9 cellular contexts compared by ENCODE assay signal in the genomic region with DNA sequence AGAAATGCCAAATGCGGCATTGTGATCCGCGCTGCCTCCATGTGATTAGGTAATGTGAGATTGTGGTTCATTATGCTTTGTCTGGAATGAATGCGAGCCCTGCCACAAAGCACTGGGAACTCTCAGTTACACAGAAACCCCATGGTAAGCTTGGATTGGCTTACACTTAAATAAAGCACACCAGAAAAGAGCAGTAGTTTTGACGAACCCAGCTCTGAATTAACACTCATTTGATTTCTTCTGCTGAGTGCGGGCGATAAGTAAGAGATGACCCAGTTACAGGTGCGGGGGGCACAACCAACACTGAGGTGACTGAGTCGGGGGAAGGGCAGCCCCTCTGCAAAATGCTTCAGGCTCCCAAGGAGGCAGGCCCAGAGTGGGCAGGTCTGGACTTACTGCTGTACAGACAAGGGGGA. TPM values are rescaled to one million over a fixed set of nuclear protein-coding genes. Genes with fewer than 3 reads are reported as not detected.
A peak's percentile ranks its signal among the peaks of the same experiment; 100 is the strongest.
DNase-seq lines count a peak whose midpoint lies in the region; ATAC-seq and TF ChIP-seq lines count a peak whose summit lies in the region.
"Not testable (repeated sequence)": the region's sequence is repeated elsewhere in the genome, so short reads cannot be mapped to it uniquely, and the experiment has no call there.
"Had no signal": no experiment of that assay in that cellular context is flagged by ENCODE, and none has a peak within 500 bp of the region (broad histone marks: within the 10 kb centered on the region; RNA-seq: fewer than 3 reads in every experiment).

No MANE protein-coding gene starts in this region.

- H3K27me3 ChIP-seq in dorsolateral prefrontal cortex; lung (ENCODE audit: control insufficient read depth, insufficient read depth); psoas muscle (ENCODE audit: insufficient read depth in 3 of 3, low read length in 2 of 3): not testable (repeated sequence)

- H3K27ac ChIP-seq in dorsolateral prefrontal cortex: peak overlapping the region in 14 of 59 donors; percentile 2 to 74 (median 50)
- H3K27ac ChIP-seq in lung (ENCODE audit: low read depth in 1 of 2, low read length in 1 of 2); psoas muscle: not testable (repeated sequence)

- not testable (repeated sequence) for H3K4me3 Mint-ChIP-seq in WTC11, type B pancreatic cell

- not testable (repeated sequence) for H3K27ac Mint-ChIP-seq in WTC11, type B pancreatic cell

- H3K4me3 ChIP-seq in dorsolateral prefrontal cortex: peak overlapping the region in 31 of 59 donors; percentile 2 to 56 (median 29)
- H3K4me3 ChIP-seq in lung, psoas muscle: not testable (repeated sequence)

- not testable (repeated sequence) for H3K4me1 ChIP-seq in lung (ENCODE audit: control insufficient read depth in 2 of 2, insufficient read depth in 2 of 2, low read length in 2 of 2); psoas muscle

- CTCF ChIA-PET in WTC11 (lab: Charles Lee): not testable (repeated sequence)

- H3K9me3 Mint-ChIP-seq in WTC11, type B pancreatic cell: not testable (repeated sequence)

- TF ChIP-seq CTCF in WTC11 (IDR thresholded peaks at IDR 0.05); dorsolateral prefrontal cortex (IDR thresholded peaks at IDR 0.05 in 54 of 56, conservative IDR thresholded peaks at IDR 0.05 in 2 of 56; ENCODE audit: low read depth in 1 of 56, partially characterized antibody in 56 of 56); lung (IDR thresholded peaks at IDR 0.05; ENCODE audit: control extremely low read depth, extremely low read depth); psoas muscle (IDR thresholded peaks at IDR 0.05); type B pancreatic cell (conservative IDR thresholded peaks at IDR 0.05): not testable (repeated sequence)

- peaks cover 15% of the 10 kb centered on the region for H3K4me1 Mint-ChIP-seq in WTC11
- H3K4me1 Mint-ChIP-seq in type B pancreatic cell (ENCODE audit: unreplicated experiment): not testable (repeated sequence)

- H3K36me3 Mint-ChIP-seq in WTC11, type B pancreatic cell: not testable (repeated sequence)

- intact Hi-C loops in dorsolateral prefrontal cortex (cut with DNase I); Right ventricle myocardium inferior (cut with DNase I); psoas muscle (cut with DNase I): not testable (repeated sequence)

- POLR2A ChIA-PET in WTC11 (lab: Charles Lee): not testable (repeated sequence)

- not testable (repeated sequence) for H3K9me3 ChIP-seq in lung (ENCODE audit: control insufficient read depth in 2 of 2, insufficient read depth in 1 of 2, low read length in 1 of 2); psoas muscle

- DNase-seq in EH (ENCODE audit: low read depth) (peak; percentile 39), NCI-H2107 (lab: John Stamatoyannopoulos, UW) (peak; percentile 63), WTC11 (ENCODE audit: low spot score) (peak; percentile 53), lung (ENCODE audit: low spot score) (peak; percentile 30), type B pancreatic cell (ENCODE audit: extremely low spot score, unreplicated experiment) (peak; percentile 70)
- DNase-seq in dorsolateral prefrontal cortex; Right ventricle myocardium inferior (ENCODE audit: missing footprints); psoas muscle: not testable (repeated sequence)

- not testable (repeated sequence) for H3K27me3 Mint-ChIP-seq in WTC11 (ENCODE audit: low read depth); type B pancreatic cell

- ATAC-seq in WTC11 (peak; percentile 71), Right ventricle myocardium inferior (peak; percentile 50), psoas muscle (peak; percentile 67 to 74 (median 69))
- not testable (repeated sequence) for ATAC-seq in lung (ENCODE audit: insufficient read depth, low FRiP score)

- 77 to 89% methylated on average over 9 of the region's 9 CpGs for WGBS in lung, 2 donors
- 67 to 84% (median 75%) methylated on average over 9 of the region's 9 CpGs for WGBS in psoas muscle, 3 donors

- not testable (repeated sequence) for H3K36me3 ChIP-seq in lung (ENCODE audit: control insufficient read depth in 2 of 2, insufficient read depth in 2 of 2, low read length in 2 of 2); psoas muscle (ENCODE audit: insufficient read depth in 1 of 2, low read depth in 1 of 2)

RNA-seq across cellular contexts. Expression of gene RNU1-4, which starts 56.3 kb away (rescaled TPM):
- total RNA-seq in WTC11 (2021) (1,028 to 1,267 TPM (median 1,197 TPM) in 3 replicates), dorsolateral prefrontal cortex (over 10,000 TPM in 6 of 120 experiments, 1,000 to 10,000 TPM in 114; 2,235 to 12,697 (median 6,630) TPM), Right ventricle myocardium inferior (4,572 TPM), lung (1,000 to 10,000 TPM in 1 of 2 donors, under 1 TPM in 1; under 0.01 to 3,134 TPM), psoas muscle (1,000 to 10,000 TPM; 1,264 to 5,208 (median 3,151) TPM), type B pancreatic cell (ENCODE audit: low replicate concordance) (2,993 and 3,564 TPM in 2 replicates)
- polyA plus RNA-seq in lung (not detected), psoas muscle (not detected)
- total RNA-seq: HT1080 had no signal
